In genomic region chr2:3465844-3466481, GRCh38 we compare ENCODE assay signal across 1 cellular context.
TF ChIP-seq lines count a peak whose summit lies in the region.

No MANE protein-coding gene starts in this region.

TF ChIP-seq in HepG2, 621 proteins besides CTCF, POLR2A, EP300 and RAD21 (continued from another document and continues in another):
- TF ChIP-seq PRDM4 (CRISPR knock-in tag; IDR thresholded peaks at IDR 0.05; ENCODE audit: borderline replicate concordance) = no peak
- TF ChIP-seq CBX5 (CRISPR knock-in tag; IDR thresholded peaks at IDR 0.05; ENCODE audit: borderline replicate concordance) = peak; percentile 47; the same call in 1 of the 2 replicates
- TF ChIP-seq, protein P1, sequence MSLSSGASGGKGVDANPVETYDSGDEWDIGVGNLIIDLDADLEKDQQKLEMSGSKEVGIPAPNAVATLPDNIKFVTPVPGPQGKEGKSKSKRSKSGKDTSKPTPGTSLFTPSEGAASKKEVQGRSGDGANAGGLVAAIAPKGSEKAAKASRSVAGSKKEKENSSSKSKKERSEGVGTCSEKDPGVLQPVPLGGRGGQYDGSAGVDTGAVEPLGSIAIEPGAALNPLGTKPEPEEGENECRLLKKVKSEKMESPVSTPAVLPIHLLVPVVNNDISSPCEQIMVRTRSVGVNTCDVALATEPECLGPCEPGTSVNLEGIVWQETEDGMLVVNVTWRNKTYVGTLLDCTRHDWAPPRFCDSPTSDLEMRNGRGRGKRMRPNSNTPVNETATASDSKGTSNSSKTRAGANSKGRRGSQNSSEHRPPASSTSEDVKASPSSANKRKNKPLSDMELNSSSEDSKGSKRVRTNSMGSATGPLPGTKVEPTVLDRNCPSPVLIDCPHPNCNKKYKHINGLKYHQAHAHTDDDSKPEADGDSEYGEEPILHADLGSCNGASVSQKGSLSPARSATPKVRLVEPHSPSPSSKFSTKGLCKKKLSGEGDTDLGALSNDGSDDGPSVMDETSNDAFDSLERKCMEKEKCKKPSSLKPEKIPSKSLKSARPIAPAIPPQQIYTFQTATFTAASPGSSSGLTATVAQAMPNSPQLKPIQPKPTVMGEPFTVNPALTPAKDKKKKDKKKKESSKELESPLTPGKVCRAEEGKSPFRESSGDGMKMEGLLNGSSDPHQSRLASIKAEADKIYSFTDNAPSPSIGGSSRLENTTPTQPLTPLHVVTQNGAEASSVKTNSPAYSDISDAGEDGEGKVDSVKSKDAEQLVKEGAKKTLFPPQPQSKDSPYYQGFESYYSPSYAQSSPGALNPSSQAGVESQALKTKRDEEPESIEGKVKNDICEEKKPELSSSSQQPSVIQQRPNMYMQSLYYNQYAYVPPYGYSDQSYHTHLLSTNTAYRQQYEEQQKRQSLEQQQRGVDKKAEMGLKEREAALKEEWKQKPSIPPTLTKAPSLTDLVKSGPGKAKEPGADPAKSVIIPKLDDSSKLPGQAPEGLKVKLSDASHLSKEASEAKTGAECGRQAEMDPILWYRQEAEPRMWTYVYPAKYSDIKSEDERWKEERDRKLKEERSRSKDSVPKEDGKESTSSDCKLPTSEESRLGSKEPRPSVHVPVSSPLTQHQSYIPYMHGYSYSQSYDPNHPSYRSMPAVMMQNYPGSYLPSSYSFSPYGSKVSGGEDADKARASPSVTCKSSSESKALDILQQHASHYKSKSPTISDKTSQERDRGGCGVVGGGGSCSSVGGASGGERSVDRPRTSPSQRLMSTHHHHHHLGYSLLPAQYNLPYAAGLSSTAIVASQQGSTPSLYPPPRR (CRISPR knock-in tag; IDR thresholded peaks at IDR 0.05; ENCODE audit: borderline replicate concordance) = peak; percentile 90
- 0 out of 2 replicates have a peak, but pooled peaks have one; percentile 81 for TF ChIP-seq RFXANK (CRISPR knock-in tag; IDR thresholded peaks at IDR 0.05)
- TF ChIP-seq ZNF772 (CRISPR knock-in tag; IDR thresholded peaks at IDR 0.05) = 0 out of 2 replicates have a peak, but pooled peaks have one; percentile 56
- TF ChIP-seq HINFP (CRISPR knock-in tag; IDR thresholded peaks at IDR 0.05; ENCODE audit: low read depth) = peak; percentile 51; the same call in 1 of the 2 replicates
- TF ChIP-seq, protein P2, sequence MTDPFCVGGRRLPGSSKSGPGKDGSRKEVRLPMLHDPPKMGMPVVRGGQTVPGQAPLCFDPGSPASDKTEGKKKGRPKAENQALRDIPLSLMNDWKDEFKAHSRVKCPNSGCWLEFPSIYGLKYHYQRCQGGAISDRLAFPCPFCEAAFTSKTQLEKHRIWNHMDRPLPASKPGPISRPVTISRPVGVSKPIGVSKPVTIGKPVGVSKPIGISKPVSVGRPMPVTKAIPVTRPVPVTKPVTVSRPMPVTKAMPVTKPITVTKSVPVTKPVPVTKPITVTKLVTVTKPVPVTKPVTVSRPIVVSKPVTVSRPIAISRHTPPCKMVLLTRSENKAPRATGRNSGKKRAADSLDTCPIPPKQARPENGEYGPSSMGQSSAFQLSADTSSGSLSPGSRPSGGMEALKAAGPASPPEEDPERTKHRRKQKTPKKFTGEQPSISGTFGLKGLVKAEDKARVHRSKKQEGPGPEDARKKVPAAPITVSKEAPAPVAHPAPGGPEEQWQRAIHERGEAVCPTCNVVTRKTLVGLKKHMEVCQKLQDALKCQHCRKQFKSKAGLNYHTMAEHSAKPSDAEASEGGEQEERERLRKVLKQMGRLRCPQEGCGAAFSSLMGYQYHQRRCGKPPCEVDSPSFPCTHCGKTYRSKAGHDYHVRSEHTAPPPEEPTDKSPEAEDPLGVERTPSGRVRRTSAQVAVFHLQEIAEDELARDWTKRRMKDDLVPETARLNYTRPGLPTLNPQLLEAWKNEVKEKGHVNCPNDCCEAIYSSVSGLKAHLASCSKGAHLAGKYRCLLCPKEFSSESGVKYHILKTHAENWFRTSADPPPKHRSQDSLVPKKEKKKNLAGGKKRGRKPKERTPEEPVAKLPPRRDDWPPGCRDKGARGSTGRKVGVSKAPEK (CRISPR knock-in tag; IDR thresholded peaks at IDR 0.05; ENCODE audit: borderline replicate concordance) = no peak; the same call in 1 of the 2 replicates
- no peak for TF ChIP-seq ZFP62 (CRISPR knock-in tag; IDR thresholded peaks at IDR 0.05)
- TF ChIP-seq, protein P3, sequence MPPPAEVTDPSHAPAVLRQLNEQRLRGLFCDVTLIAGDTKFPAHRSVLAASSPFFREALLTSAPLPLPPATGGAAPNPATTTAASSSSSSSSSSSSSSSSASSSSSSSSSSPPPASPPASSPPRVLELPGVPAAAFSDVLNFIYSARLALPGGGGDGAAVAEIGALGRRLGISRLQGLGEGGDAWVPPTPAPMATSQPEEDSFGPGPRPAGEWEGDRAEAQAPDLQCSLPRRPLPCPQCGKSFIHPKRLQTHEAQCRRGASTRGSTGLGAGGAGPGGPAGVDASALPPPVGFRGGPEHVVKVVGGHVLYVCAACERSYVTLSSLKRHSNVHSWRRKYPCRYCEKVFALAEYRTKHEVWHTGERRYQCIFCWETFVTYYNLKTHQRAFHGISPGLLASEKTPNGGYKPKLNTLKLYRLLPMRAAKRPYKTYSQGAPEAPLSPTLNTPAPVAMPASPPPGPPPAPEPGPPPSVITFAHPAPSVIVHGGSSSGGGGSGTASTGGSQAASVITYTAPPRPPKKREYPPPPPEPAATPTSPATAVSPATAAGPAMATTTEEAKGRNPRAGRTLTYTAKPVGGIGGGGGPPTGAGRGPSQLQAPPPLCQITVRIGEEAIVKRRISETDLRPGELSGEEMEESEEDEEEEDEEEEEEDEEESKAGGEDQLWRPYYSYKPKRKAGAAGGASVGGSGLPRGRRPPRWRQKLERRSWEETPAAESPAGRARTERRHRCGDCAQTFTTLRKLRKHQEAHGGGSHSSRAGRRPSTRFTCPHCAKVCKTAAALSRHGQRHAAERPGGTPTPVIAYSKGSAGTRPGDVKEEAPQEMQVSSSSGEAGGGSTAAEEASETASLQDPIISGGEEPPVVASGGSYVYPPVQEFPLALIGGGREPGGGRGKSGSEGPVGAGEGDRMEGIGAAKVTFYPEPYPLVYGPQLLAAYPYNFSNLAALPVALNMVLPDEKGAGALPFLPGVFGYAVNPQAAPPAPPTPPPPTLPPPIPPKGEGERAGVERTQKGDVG (CRISPR knock-in tag; IDR thresholded peaks at IDR 0.05; ENCODE audit: borderline replicate concordance) = no peak
- TF ChIP-seq WIZ (CRISPR knock-in tag; IDR thresholded peaks at IDR 0.05) = no peak
- TF ChIP-seq, protein P4, sequence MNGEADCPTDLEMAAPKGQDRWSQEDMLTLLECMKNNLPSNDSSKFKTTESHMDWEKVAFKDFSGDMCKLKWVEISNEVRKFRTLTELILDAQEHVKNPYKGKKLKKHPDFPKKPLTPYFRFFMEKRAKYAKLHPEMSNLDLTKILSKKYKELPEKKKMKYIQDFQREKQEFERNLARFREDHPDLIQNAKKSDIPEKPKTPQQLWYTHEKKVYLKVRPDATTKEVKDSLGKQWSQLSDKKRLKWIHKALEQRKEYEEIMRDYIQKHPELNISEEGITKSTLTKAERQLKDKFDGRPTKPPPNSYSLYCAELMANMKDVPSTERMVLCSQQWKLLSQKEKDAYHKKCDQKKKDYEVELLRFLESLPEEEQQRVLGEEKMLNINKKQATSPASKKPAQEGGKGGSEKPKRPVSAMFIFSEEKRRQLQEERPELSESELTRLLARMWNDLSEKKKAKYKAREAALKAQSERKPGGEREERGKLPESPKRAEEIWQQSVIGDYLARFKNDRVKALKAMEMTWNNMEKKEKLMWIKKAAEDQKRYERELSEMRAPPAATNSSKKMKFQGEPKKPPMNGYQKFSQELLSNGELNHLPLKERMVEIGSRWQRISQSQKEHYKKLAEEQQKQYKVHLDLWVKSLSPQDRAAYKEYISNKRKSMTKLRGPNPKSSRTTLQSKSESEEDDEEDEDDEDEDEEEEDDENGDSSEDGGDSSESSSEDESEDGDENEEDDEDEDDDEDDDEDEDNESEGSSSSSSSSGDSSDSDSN (CRISPR knock-in tag; IDR thresholded peaks at IDR 0.05) = peak; percentile 52; the same call in 1 of the 2 replicates
- TF ChIP-seq, protein P5, sequence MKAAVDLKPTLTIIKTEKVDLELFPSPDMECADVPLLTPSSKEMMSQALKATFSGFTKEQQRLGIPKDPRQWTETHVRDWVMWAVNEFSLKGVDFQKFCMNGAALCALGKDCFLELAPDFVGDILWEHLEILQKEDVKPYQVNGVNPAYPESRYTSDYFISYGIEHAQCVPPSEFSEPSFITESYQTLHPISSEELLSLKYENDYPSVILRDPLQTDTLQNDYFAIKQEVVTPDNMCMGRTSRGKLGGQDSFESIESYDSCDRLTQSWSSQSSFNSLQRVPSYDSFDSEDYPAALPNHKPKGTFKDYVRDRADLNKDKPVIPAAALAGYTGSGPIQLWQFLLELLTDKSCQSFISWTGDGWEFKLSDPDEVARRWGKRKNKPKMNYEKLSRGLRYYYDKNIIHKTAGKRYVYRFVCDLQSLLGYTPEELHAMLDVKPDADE (CRISPR knock-in tag; IDR thresholded peaks at IDR 0.05) = no peak
- no peak for TF ChIP-seq NFAT5 (CRISPR knock-in tag; IDR thresholded peaks at IDR 0.05)
- no peak for TF ChIP-seq RFX1 (IDR thresholded peaks at IDR 0.05)
- peak; percentile 82; the same call in 1 of the 2 replicates for TF ChIP-seq ARNTL (CRISPR knock-in tag; IDR thresholded peaks at IDR 0.05)
- TF ChIP-seq SMYD3 (CRISPR knock-in tag; IDR thresholded peaks at IDR 0.05) = no peak
- peak; percentile 100 for TF ChIP-seq ZBTB7B (CRISPR knock-in tag; IDR thresholded peaks at IDR 0.05)
- peak; percentile 72; the same call in 1 of the 2 replicates for TF ChIP-seq ZNF124 (CRISPR knock-in tag; IDR thresholded peaks at IDR 0.05)
- peak; percentile 89 for TF ChIP-seq JUND (CRISPR knock-in tag; IDR thresholded peaks at IDR 0.05)
- TF ChIP-seq IKZF4 (CRISPR knock-in tag; IDR thresholded peaks at IDR 0.05; ENCODE audit: borderline replicate concordance, low read depth, not compliant biosample characterization) = no peak
- TF ChIP-seq HNF1B (CRISPR knock-in tag; IDR thresholded peaks at IDR 0.05) = peak; percentile 86; the same call in 1 of the 2 replicates
- no peak for TF ChIP-seq ZFYVE20 (CRISPR knock-in tag; IDR thresholded peaks at IDR 0.05; ENCODE audit: borderline replicate concordance, low read depth)
- 0 out of 2 replicates have a peak, but pooled peaks have one; percentile 67 for TF ChIP-seq PAWR (CRISPR knock-in tag; IDR thresholded peaks at IDR 0.05; ENCODE audit: borderline replicate concordance)
- TF ChIP-seq MTA1 (CRISPR knock-in tag; IDR thresholded peaks at IDR 0.05; ENCODE audit: borderline replicate concordance) = peak; percentile 94
